ENCODE assay signal across 21 cellular contexts in the genomic region with DNA sequence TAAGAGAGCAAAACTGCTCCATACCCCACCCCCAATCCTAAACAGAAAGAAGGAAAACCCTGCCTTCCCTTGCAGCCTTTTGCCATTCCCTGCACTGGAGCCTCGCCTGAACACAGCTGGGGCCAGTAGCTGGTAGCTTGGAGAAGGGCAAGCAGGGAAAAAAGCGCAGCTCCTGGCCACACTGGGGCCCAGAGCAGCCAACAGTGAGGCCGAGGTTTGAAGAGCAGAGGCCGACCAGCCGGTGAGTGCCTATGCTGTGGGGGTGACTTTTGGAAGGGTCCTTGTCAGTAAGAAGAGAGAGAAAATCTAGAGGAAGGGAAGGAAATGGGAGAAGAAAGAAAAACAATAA. TPM values are rescaled to one million over a fixed set of nuclear protein-coding genes. Genes with fewer than 3 reads are reported as not detected.
DNase-seq lines count a peak whose midpoint lies in the region; ATAC-seq and TF ChIP-seq lines count a peak whose summit lies in the region.
"Had no signal": no experiment of that assay in that cellular context is flagged by ENCODE, and none has a peak within 500 bp of the region (broad histone marks: within the 10 kb centered on the region; RNA-seq: fewer than 3 reads in every experiment).

No MANE protein-coding gene starts in this region.

- DNase-seq in CD8-positive, alpha-beta memory T cell = no peak
- DNase-seq in left colon = peak; percentile 21 to 24
- no peak for DNase-seq in neuronal stem cell (ENCODE audit: low spot score)
- no peak for DNase-seq in breast epithelium (ENCODE audit: low spot score in 2 of 2)
- DNase-seq in activated naive CD8-positive, alpha-beta T cell treated with anti-CD3 and anti-CD28 coated beads, Interleukin-2, amount 50 U/mL, for 24 hours = no peak
- no peak for DNase-seq in NCI-H1694 (lab: John Stamatoyannopoulos, UW)
- DNase-seq: CD4-positive, alpha-beta memory T cell; GOT3; KG1; MV-4-11; NCI-H1417; NCI-H1930; NCI-H226; NCI-H524; PC-3 had no signal

- H2BK120ac ChIP-seq in neuronal stem cell (ENCODE audit: low read depth, low read length) = no peak overlapping the region

- no peak overlapping the region for H2BK12ac ChIP-seq in neuronal stem cell (ENCODE audit: low read length)

- H3K4me2 ChIP-seq in Loucy (ENCODE audit: low read depth, low read length, poor library complexity, severe bottlenecking) (peak overlapping the region; percentile 95), neuronal stem cell (ENCODE audit: insufficient read depth, low read length, poor library complexity, severe bottlenecking) (no peak overlapping the region)
- H3K4me2 ChIP-seq: A549 had no signal

- H3K9me2 ChIP-seq in Loucy (replicated peaks; ENCODE audit: low read depth, low read length) = no peaks in the 10 kb centered on the region

- H3K27ac ChIP-seq in CD8-positive, alpha-beta memory T cell (ENCODE audit: low read depth, low read length) = peak overlapping the region; percentile 77
- H3K27ac ChIP-seq in neuronal stem cell (replicated peaks; ENCODE audit: low read length) (no peak overlapping the region), breast epithelium (no peak overlapping the region)
- H3K27ac ChIP-seq: A549, RWPE1 had no signal

- TF ChIP-seq CTCF in Loucy (conservative IDR thresholded peaks at IDR 0.05; ENCODE audit: low read length) = no peak
- no peak for TF ChIP-seq CTCF in breast epithelium (IDR thresholded peaks at IDR 0.05)

- no peaks in the 10 kb centered on the region for H3K9me3 ChIP-seq in CD8-positive, alpha-beta memory T cell (ENCODE audit: low read length)
- H3K9me3 ChIP-seq in Loucy (ENCODE audit: insufficient read depth, low read depth, low read length) = no peaks in the 10 kb centered on the region
- H3K9me3 ChIP-seq in neuronal stem cell (replicated peaks in 1 of 2; ENCODE audit: control insufficient read depth in 2 of 2, insufficient read depth in 1 of 2, low read depth in 1 of 2, low read length in 2 of 2) = no peaks in the 10 kb centered on the region
- no peaks in the 10 kb centered on the region for H3K9me3 ChIP-seq in breast epithelium
- H3K9me3 ChIP-seq: A549 had no signal

- no peaks in the 10 kb centered on the region for H3F3A ChIP-seq in Loucy (ENCODE audit: low read depth)

- H3K23ac ChIP-seq in neuronal stem cell (ENCODE audit: low read depth, low read length, poor library complexity) = no peak overlapping the region

- H3K27ac Mint-ChIP-seq in CD8-positive, alpha-beta memory T cell = no peak overlapping the region
- H3K27ac Mint-ChIP-seq in activated naive CD8-positive, alpha-beta T cell treated with anti-CD3 and anti-CD28 coated beads, Interleukin-2, amount 50 U/mL, for 24 hours = no peak overlapping the region
- H3K27ac Mint-ChIP-seq: CD4-positive, alpha-beta memory T cell had no signal

- H3K4me1 ChIP-seq in CD8-positive, alpha-beta memory T cell (ENCODE audit: insufficient read depth, low read length) = peaks cover 21% of the 10 kb centered on the region
- H3K4me1 ChIP-seq in Loucy (ENCODE audit: insufficient read depth, low read length, poor library complexity, severe bottlenecking) = peaks cover 33% of the 10 kb centered on the region
- H3K4me1 ChIP-seq in neuronal stem cell (ENCODE audit: control insufficient read depth in 2 of 2, insufficient read depth in 1 of 2, low read depth in 1 of 2, low read length in 2 of 2) = peaks cover 0 to 4% of the 10 kb centered on the region in 2 donors
- peaks cover 14 to 18% of the 10 kb centered on the region in 2 donors for H3K4me1 ChIP-seq in breast epithelium

- no peak overlapping the region for H2AK5ac ChIP-seq in neuronal stem cell (ENCODE audit: low read depth, low read length)

- no peak overlapping the region for H3K4ac ChIP-seq in neuronal stem cell (ENCODE audit: low read length)

- no peak for ATAC-seq in left colon
- ATAC-seq in activated naive CD8-positive, alpha-beta T cell treated with anti-CD3 and anti-CD28 coated beads, Interleukin-2, amount 50 U/mL, for 24 hours = no peak
- no peak for ATAC-seq in HG02763 (IDR thresholded peaks at IDR 0.05; ENCODE audit: unreplicated experiment)
- ATAC-seq: A549, HepG2, PC-3 had no signal

- peaks cover 59 to 86% of the 10 kb centered on the region in 2 donors for H3K27me3 Mint-ChIP-seq in CD8-positive, alpha-beta memory T cell
- peaks cover 67% of the 10 kb centered on the region for H3K27me3 Mint-ChIP-seq in activated naive CD8-positive, alpha-beta T cell treated with anti-CD3 and anti-CD28 coated beads, Interleukin-2, amount 50 U/mL, for 24 hours

- peaks cover 98% of the 10 kb centered on the region for H3K79me2 ChIP-seq in Loucy (ENCODE audit: insufficient read depth, low read length)

- H3K27me3 ChIP-seq in CD8-positive, alpha-beta memory T cell (ENCODE audit: insufficient read depth, low read length, poor library complexity, severe bottlenecking) = peaks cover 77% of the 10 kb centered on the region
- H3K27me3 ChIP-seq in Loucy (ENCODE audit: insufficient read depth, low read length, poor library complexity, severe bottlenecking) (peaks cover 17% of the 10 kb centered on the region), neuronal stem cell (ENCODE audit: control insufficient read depth in 3 of 3, insufficient read depth in 3 of 3, low read depth in 1 of 3, low read length in 3 of 3) (peaks cover 49 to 100% (median 99%) of the 10 kb centered on the region in 3 experiments), breast epithelium (peaks cover 16 to 100% of the 10 kb centered on the region in 2 donors)

- no peaks in the 10 kb centered on the region for H3K36me3 Mint-ChIP-seq in CD8-positive, alpha-beta memory T cell
- no peaks in the 10 kb centered on the region for H3K36me3 Mint-ChIP-seq in activated naive CD8-positive, alpha-beta T cell treated with anti-CD3 and anti-CD28 coated beads, Interleukin-2, amount 50 U/mL, for 24 hours (ENCODE audit: low read depth)

- H3K18ac ChIP-seq in neuronal stem cell (ENCODE audit: low read length) = no peak overlapping the region

- no peak for TF ChIP-seq POLR2A in breast epithelium (IDR thresholded peaks at IDR 0.05)

- intact Hi-C loops in left colon (cut with DNase I, micrococcal nuclease) = no loop called here
- intact Hi-C loops in breast epithelium (cut with DNase I; ENCODE audit: low total_unique reads) = no loop called here

- no peak overlapping the region for H2BK15ac ChIP-seq in neuronal stem cell (ENCODE audit: low read length)

- CTCF ChIA-PET in CD8-positive, alpha-beta memory T cell (lab: Charles Lee) = interaction anchor here (1.8 kb wide), 1 partner anchor 11 kb away, joined by 7 read pairs; no protein-coding TSS in a partner anchor

- H3K14ac ChIP-seq in neuronal stem cell (ENCODE audit: low read length) = peak overlapping the region; percentile 5

- H3K9ac ChIP-seq in Loucy (ENCODE audit: low read depth, low read length, poor library complexity, severe bottlenecking) = peak overlapping the region; percentile 98
- H3K9ac ChIP-seq in neuronal stem cell (ENCODE audit: low read depth, low read length, poor library complexity) = no peak overlapping the region

- peaks cover 6 to 29% (median 19%) of the 10 kb centered on the region in 3 donors for H3K4me1 Mint-ChIP-seq in CD8-positive, alpha-beta memory T cell
- H3K4me1 Mint-ChIP-seq in activated naive CD8-positive, alpha-beta T cell treated with anti-CD3 and anti-CD28 coated beads, Interleukin-2, amount 50 U/mL, for 24 hours = peaks cover 13% of the 10 kb centered on the region

- POLR2A ChIA-PET in CD8-positive, alpha-beta memory T cell (lab: Charles Lee) = no interaction called here

- peaks cover 11% of the 10 kb centered on the region for H4K20me1 ChIP-seq in Loucy (ENCODE audit: insufficient read depth, low read length, poor library complexity, severe bottlenecking)

- H3K9me3 Mint-ChIP-seq in CD8-positive, alpha-beta memory T cell = peaks cover 0 to 4% (median 0%) of the 10 kb centered on the region in 5 donors
- H3K9me3 Mint-ChIP-seq in activated naive CD8-positive, alpha-beta T cell treated with anti-CD3 and anti-CD28 coated beads, Interleukin-2, amount 50 U/mL, for 24 hours = no peaks in the 10 kb centered on the region
- H3K9me3 Mint-ChIP-seq: CD4-positive, alpha-beta memory T cell had no signal

- H2AFZ ChIP-seq in Loucy (ENCODE audit: low read length) = no peak overlapping the region
- no peak overlapping the region for H2AFZ ChIP-seq in neuronal stem cell (ENCODE audit: low read length)

- no CpG with 5 or more reads among the region's 5 CpGs for WGBS in neuronal stem cell (ENCODE audit: extremely low coverage in 2 of 2, insufficient read length in 2 of 2, insufficient replicate concordance in 1 of 2), 2 donors

- H4K91ac ChIP-seq in neuronal stem cell (ENCODE audit: low read depth, low read length, poor library complexity) = no peak overlapping the region

- no peak overlapping the region for H3K4me3 ChIP-seq in CD8-positive, alpha-beta memory T cell (ENCODE audit: low read length)
- H3K4me3 ChIP-seq in Loucy (ENCODE audit: low read length, poor library complexity, severe bottlenecking) (peak overlapping the region; percentile 89), neuronal stem cell (ENCODE audit: low read length in 2 of 2) (no peak overlapping the region), breast epithelium (no peak overlapping the region)
- H3K4me3 ChIP-seq: A549 had no signal

- H3K4me3 Mint-ChIP-seq in CD8-positive, alpha-beta memory T cell = no peak overlapping the region
- H3K4me3 Mint-ChIP-seq in activated naive CD8-positive, alpha-beta T cell treated with anti-CD3 and anti-CD28 coated beads, Interleukin-2, amount 50 U/mL, for 24 hours = no peak overlapping the region

- no peaks in the 10 kb centered on the region for H3K79me1 ChIP-seq in neuronal stem cell (ENCODE audit: low read depth, low read length)

- H3K36me3 ChIP-seq in CD8-positive, alpha-beta memory T cell (ENCODE audit: insufficient read depth, low read length) = no peaks in the 10 kb centered on the region
- no peaks in the 10 kb centered on the region for H3K36me3 ChIP-seq in Loucy (ENCODE audit: insufficient read depth, low read length)
- no peaks in the 10 kb centered on the region for H3K36me3 ChIP-seq in neuronal stem cell (replicated peaks in 1 of 2; ENCODE audit: control insufficient read depth in 2 of 2, insufficient read depth in 2 of 2, low read length in 2 of 2)
- no peaks in the 10 kb centered on the region for H3K36me3 ChIP-seq in breast epithelium

- no peak overlapping the region for H2BK5ac ChIP-seq in neuronal stem cell (ENCODE audit: low read length)

- no peak overlapping the region for H4K8ac ChIP-seq in neuronal stem cell (ENCODE audit: low read depth, low read length)

RNA-seq across cellular contexts. Expression of a gene that starts 3.2 kb away (rescaled TPM):
- total RNA-seq in CD8-positive, alpha-beta memory T cell = 1 to 10 TPM; 2.0 to 2.6 TPM
- polyA plus RNA-seq in CD8-positive, alpha-beta memory T cell = not detected
- total RNA-seq in left colon (10 to 100 TPM; 35.9 to 59.2 TPM), breast epithelium (under 1 TPM; 0.32 to 0.44 (median 0.33) TPM)
- not detected for polyA plus RNA-seq in neuronal stem cell (2013, experiment 1 of 2)
- not detected for polyA plus RNA-seq in neuronal stem cell (2013, experiment 2 of 2)
- total RNA-seq: CD4-positive, alpha-beta memory T cell; HepG2 had no signal
- polyA plus RNA-seq: BJ; CD4-positive, alpha-beta memory T cell; HepG2 had no signal

RNA-seq across cellular contexts. Expression of a gene that starts 14.3 kb away (rescaled TPM):
- total RNA-seq in CD8-positive, alpha-beta memory T cell = not detected
- polyA plus RNA-seq in CD8-positive, alpha-beta memory T cell = not detected
- total RNA-seq in left colon (1 to 10 TPM; 6.3 TPM), breast epithelium (1 to 10 TPM in 2 of 3 donors, under 1 TPM in 1; 0.59 to 4.6 (median 4.6) TPM)
- not detected for polyA plus RNA-seq in neuronal stem cell (2013, experiment 1 of 2)
- polyA plus RNA-seq in neuronal stem cell (2013, experiment 2 of 2) = not detected
- total RNA-seq: CD4-positive, alpha-beta memory T cell; HepG2; PC-3 had no signal
- polyA plus RNA-seq: BJ; CD4-positive, alpha-beta memory T cell; HepG2 had no signal

RNA-seq across cellular contexts. Expression of a gene that starts 18.6 kb away (rescaled TPM):
- under 1 TPM; 0.89 to 0.96 TPM for total RNA-seq in CD8-positive, alpha-beta memory T cell
- 0.87 TPM for polyA plus RNA-seq in CD8-positive, alpha-beta memory T cell
- 10 to 100 TPM; 26.6 to 30.2 TPM for total RNA-seq in left colon
- polyA plus RNA-seq in neuronal stem cell (2013, experiment 1 of 2) = not detected
- not detected for polyA plus RNA-seq in neuronal stem cell (2013, experiment 2 of 2)
- total RNA-seq in breast epithelium = 10 to 100 TPM in 1 of 3 donors, 1 to 10 TPM in 2; 1.5 to 16.8 (median 4.3) TPM
- total RNA-seq: HepG2, PC-3 had no signal
- polyA plus RNA-seq: BJ had no signal

RNA-seq across cellular contexts. Expression of a gene that starts 24.6 kb away (rescaled TPM):
- under 1 TPM; 0.22 to 0.37 TPM for total RNA-seq in CD8-positive, alpha-beta memory T cell
- not detected for polyA plus RNA-seq in CD8-positive, alpha-beta memory T cell
- 10 to 100 TPM; 39.3 to 43.3 TPM for total RNA-seq in left colon
- not detected for polyA plus RNA-seq in neuronal stem cell (2013, experiment 1 of 2)
- not detected for polyA plus RNA-seq in neuronal stem cell (2013, experiment 2 of 2)
- 10 to 100 TPM in 2 of 3 donors, 1 to 10 TPM in 1; 1.0 to 24.9 (median 18.2) TPM for total RNA-seq in breast epithelium
- total RNA-seq: HepG2 had no signal
- polyA plus RNA-seq: BJ; CD4-positive, alpha-beta memory T cell; HepG2 had no signal

RNA-seq across cellular contexts. Expression of a gene that starts 35.8 kb away (rescaled TPM):
- not detected for total RNA-seq in CD8-positive, alpha-beta memory T cell
- polyA plus RNA-seq in CD8-positive, alpha-beta memory T cell = not detected
- total RNA-seq in left colon = 10 to 100 TPM; 14.5 to 16.4 TPM
- not detected for polyA plus RNA-seq in neuronal stem cell (2013, experiment 1 of 2)
- polyA plus RNA-seq in neuronal stem cell (2013, experiment 2 of 2) = not detected
- 1 to 10 TPM in 2 of 3 donors, under 1 TPM in 1; 0.44 to 2.0 (median 1.4) TPM for total RNA-seq in breast epithelium
- total RNA-seq: CD4-positive, alpha-beta memory T cell; HepG2 had no signal
- polyA plus RNA-seq: BJ; CD4-positive, alpha-beta memory T cell; HepG2 had no signal

Comparison
In these comparisons a context has a peak if more than half of its experiments do, and no peak if none do; other contexts are left out.
1. DNase-seq: peak in left colon (2 of 2); none in CD8-positive, alpha-beta memory T cell (0 of 5), neuronal stem cell (single experiment), breast epithelium (0 of 2), activated naive CD8-positive, alpha-beta T cell treated with anti-CD3 and anti-CD28 coated beads, Interleukin-2, amount 50 U/mL, for 24 hours (single experiment) and NCI-H1694 (single experiment).
2. RNA of a gene that starts 3.2 kb away (total RNA-seq): 35.9 to 59.2 TPM in left colon; 2.0 to 2.6 TPM in CD8-positive, alpha-beta memory T cell and 0.32 to 0.44 TPM in breast epithelium; every median in the first group is over 10 times any median in the second.